2 cellular contexts compared by ENCODE assay signal in the genomic region with DNA sequence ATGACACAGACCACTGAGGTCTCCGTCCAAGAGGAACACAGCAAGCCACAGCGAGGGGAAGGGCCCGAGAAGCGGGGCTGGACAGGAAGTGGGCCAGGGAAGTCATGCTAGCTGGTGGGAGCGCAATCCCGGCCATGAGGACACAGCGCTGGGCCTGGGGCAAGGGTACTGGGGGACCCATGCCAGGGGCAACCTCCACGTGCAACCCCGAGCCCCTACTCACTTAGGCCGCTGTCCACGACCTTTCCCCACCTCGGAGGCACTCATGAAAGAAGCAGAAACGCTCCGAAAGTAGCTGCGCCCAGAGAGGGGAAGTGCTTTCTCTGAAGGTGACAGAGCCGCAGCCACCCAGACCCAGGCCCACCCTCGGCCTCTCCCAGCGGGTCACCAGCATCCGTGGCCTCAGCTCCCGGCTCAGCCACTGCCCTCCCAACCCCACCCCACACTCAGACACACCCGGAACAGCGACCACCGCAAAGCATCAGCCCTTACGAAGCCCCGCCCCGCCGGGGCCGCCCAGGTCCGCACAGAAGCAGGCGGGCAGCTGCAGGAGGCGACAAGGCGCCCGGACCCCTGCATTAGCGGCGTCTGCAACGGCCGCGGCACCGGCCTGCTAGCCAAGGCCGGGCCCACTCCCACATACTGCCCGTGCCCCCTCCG.
TF ChIP-seq lines count a peak whose summit lies in the region.

No MANE protein-coding gene starts in this region.

TF ChIP-seq in HCT116, 20 proteins besides CTCF, POLR2A, EP300 and RAD21:
- TF ChIP-seq, protein P1, sequence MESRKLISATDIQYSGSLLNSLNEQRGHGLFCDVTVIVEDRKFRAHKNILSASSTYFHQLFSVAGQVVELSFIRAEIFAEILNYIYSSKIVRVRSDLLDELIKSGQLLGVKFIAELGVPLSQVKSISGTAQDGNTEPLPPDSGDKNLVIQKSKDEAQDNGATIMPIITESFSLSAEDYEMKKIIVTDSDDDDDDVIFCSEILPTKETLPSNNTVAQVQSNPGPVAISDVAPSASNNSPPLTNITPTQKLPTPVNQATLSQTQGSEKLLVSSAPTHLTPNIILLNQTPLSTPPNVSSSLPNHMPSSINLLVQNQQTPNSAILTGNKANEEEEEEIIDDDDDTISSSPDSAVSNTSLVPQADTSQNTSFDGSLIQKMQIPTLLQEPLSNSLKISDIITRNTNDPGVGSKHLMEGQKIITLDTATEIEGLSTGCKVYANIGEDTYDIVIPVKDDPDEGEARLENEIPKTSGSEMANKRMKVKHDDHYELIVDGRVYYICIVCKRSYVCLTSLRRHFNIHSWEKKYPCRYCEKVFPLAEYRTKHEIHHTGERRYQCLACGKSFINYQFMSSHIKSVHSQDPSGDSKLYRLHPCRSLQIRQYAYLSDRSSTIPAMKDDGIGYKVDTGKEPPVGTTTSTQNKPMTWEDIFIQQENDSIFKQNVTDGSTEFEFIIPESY (IDR thresholded peaks at IDR 0.05; ENCODE audit: extremely low read depth, insufficient replicate concordance, low read length), result no peak
- TF ChIP-seq, protein P2, sequence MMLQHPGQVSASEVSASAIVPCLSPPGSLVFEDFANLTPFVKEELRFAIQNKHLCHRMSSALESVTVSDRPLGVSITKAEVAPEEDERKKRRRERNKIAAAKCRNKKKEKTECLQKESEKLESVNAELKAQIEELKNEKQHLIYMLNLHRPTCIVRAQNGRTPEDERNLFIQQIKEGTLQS (IDR thresholded peaks at IDR 0.05), result no peak
- TF ChIP-seq ZNF274 (IDR thresholded peaks at IDR 0.05; ENCODE audit: low read depth, low read length) (no peak), POLR2AphosphoS5 (IDR thresholded peaks at IDR 0.05; ENCODE audit: low read depth, low read length) (no peak)

TF ChIP-seq in liver, 16 proteins besides CTCF, POLR2A, EP300 and RAD21 (continued from another document):
- TF ChIP-seq GABPA (IDR thresholded peaks at IDR 0.05 in 1 of 2, conservative IDR thresholded peaks at IDR 0.05 in 1 of 2) (no peak), NR2F2 (IDR thresholded peaks at IDR 0.05) (no peak), JUND (IDR thresholded peaks at IDR 0.05) (no peak)
- TF ChIP-seq, protein P3, sequence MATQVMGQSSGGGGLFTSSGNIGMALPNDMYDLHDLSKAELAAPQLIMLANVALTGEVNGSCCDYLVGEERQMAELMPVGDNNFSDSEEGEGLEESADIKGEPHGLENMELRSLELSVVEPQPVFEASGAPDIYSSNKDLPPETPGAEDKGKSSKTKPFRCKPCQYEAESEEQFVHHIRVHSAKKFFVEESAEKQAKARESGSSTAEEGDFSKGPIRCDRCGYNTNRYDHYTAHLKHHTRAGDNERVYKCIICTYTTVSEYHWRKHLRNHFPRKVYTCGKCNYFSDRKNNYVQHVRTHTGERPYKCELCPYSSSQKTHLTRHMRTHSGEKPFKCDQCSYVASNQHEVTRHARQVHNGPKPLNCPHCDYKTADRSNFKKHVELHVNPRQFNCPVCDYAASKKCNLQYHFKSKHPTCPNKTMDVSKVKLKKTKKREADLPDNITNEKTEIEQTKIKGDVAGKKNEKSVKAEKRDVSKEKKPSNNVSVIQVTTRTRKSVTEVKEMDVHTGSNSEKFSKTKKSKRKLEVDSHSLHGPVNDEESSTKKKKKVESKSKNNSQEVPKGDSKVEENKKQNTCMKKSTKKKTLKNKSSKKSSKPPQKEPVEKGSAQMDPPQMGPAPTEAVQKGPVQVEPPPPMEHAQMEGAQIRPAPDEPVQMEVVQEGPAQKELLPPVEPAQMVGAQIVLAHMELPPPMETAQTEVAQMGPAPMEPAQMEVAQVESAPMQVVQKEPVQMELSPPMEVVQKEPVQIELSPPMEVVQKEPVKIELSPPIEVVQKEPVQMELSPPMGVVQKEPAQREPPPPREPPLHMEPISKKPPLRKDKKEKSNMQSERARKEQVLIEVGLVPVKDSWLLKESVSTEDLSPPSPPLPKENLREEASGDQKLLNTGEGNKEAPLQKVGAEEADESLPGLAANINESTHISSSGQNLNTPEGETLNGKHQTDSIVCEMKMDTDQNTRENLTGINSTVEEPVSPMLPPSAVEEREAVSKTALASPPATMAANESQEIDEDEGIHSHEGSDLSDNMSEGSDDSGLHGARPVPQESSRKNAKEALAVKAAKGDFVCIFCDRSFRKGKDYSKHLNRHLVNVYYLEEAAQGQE (IDR thresholded peaks at IDR 0.05), result no peak
TF ChIP-seq in liver: peak in this region for 0.
